Comparison of ENCODE assay signal across 2 cellular contexts in genomic region chr15:99432271-99433025, GRCh38.
TF ChIP-seq lines count a peak whose summit lies in the region.

No MANE protein-coding gene starts in this region.

TF ChIP-seq in HCT116, 20 proteins besides CTCF, POLR2A, EP300 and RAD21:
- TF ChIP-seq SRF (IDR thresholded peaks at IDR 0.05; ENCODE audit: low read depth) (no peak), ZFX (IDR thresholded peaks at IDR 0.05) (no peak), EZH2 (IDR thresholded peaks at IDR 0.05) (no peak), ELF1 (IDR thresholded peaks at IDR 0.05; ENCODE audit: borderline replicate concordance, low read depth) (no peak), SP1 (IDR thresholded peaks at IDR 0.05; ENCODE audit: low read depth) (no peak), REST (IDR thresholded peaks at IDR 0.05; ENCODE audit: low read depth) (no peak), JUND (IDR thresholded peaks at IDR 0.05) (no peak), TCF7L2 (IDR thresholded peaks at IDR 0.05; ENCODE audit: borderline replicate concordance, extremely low read depth, insufficient read depth, insufficient read length) (no peak), ZBTB33 (IDR thresholded peaks at IDR 0.05; ENCODE audit: extremely low read depth, insufficient replicate concordance, low read length) (no peak), EZH2phosphoT487 (IDR thresholded peaks at IDR 0.05; ENCODE audit: borderline replicate concordance) (no peak), MAX (IDR thresholded peaks at IDR 0.05) (no peak), SIN3A (IDR thresholded peaks at IDR 0.05; ENCODE audit: low read depth) (no peak), ATF3 (IDR thresholded peaks at IDR 0.05) (no peak), CEBPB (IDR thresholded peaks at IDR 0.05; ENCODE audit: low read depth) (no peak), POLR2AphosphoS5 (IDR thresholded peaks at IDR 0.05; ENCODE audit: low read depth, low read length) (no peak)
TF ChIP-seq in HCT116: peak in this region for 0.

TF ChIP-seq in H1, 55 proteins besides CTCF, POLR2A, EP300 and RAD21:
- TF ChIP-seq ATF3 (IDR thresholded peaks at IDR 0.05; ENCODE audit: insufficient read depth, low read depth, low read length) = no peak
- TF ChIP-seq SP4 (IDR thresholded peaks at IDR 0.05; ENCODE audit: low read length) = no peak
- no peak for TF ChIP-seq PHF8 (conservative IDR thresholded peaks at IDR 0.05; ENCODE audit: low read depth, low read length)
- no peak for TF ChIP-seq JUN (IDR thresholded peaks at IDR 0.05; ENCODE audit: low read depth, low read length)
- TF ChIP-seq TBP (IDR thresholded peaks at IDR 0.05; ENCODE audit: low read depth, low read length) = no peak
- TF ChIP-seq SUZ12 (IDR thresholded peaks at IDR 0.05; ENCODE audit: low read length) = no peak
- no peak for TF ChIP-seq HDAC2 (IDR thresholded peaks at IDR 0.05; ENCODE audit: borderline replicate concordance in 1 of 2, low read depth in 2 of 2, low read length in 2 of 2)
- no peak for TF ChIP-seq BACH1 (IDR thresholded peaks at IDR 0.05; ENCODE audit: low read length)
- no peak for TF ChIP-seq TAF1 (IDR thresholded peaks at IDR 0.05; ENCODE audit: low read depth, low read length)
- no peak for TF ChIP-seq BRCA1 (IDR thresholded peaks at IDR 0.05; ENCODE audit: low read depth, low read length)
